In genomic region chr21:29333355-29333746, GRCh38 we compare ENCODE assay signal across 25 cellular contexts. TPM values are rescaled to one million over a fixed set of nuclear protein-coding genes. Genes with fewer than 3 reads are reported as not detected.
DNase-seq lines count a peak whose midpoint lies in the region; ATAC-seq, FAIRE-seq and TF ChIP-seq lines count a peak whose summit lies in the region.
"Had no signal": no experiment of that assay in that cellular context is flagged by ENCODE, and none has a peak within 500 bp of the region (broad histone marks: within the 10 kb centered on the region; RNA-seq: fewer than 3 reads in every experiment).

No MANE protein-coding gene starts in this region.

- H3K4me1 ChIP-seq in kidney (ENCODE audit: control insufficient read depth in 1 of 2, insufficient read depth in 1 of 2, low read depth in 1 of 2, low read length in 2 of 2) (no peaks in the 10 kb centered on the region), skeletal muscle tissue (ENCODE audit: control insufficient read depth in 3 of 3, insufficient read depth in 3 of 3, low read length in 3 of 3) (peaks cover 8 to 20% (median 13%) of the 10 kb centered on the region in 3 donors), pancreas (peaks cover 0 to 1% (median 0%) of the 10 kb centered on the region in 3 donors)
- H3K4me1 ChIP-seq: neural progenitor cell had no signal

- no peaks in the 10 kb centered on the region for H3K9me3 Mint-ChIP-seq in activated T-cell treated with anti-CD3 and anti-CD28 coated beads, Interleukin-2, amount 50 U/mL, for 24 hours
- H3K9me3 Mint-ChIP-seq in activated T-cell treated with anti-CD3 and anti-CD28 coated beads, Interleukin-2, amount 50 U/mL, for 72 hours = no peaks in the 10 kb centered on the region
- H3K9me3 Mint-ChIP-seq in activated T-helper 17 cell treated with anti-CD3 and anti-CD28 coated beads, Interleukin-2, amount 50 U/mL, for 72 hours = no peaks in the 10 kb centered on the region
- H3K9me3 Mint-ChIP-seq: CD4-positive, alpha-beta T cell; IgD-negative memory B cell; neural progenitor cell; stimulated activated naive B cell treated with anti-CD40 and anti-IgM and Interleukin-4, amounts not matched to agents 10 μg/mL and 1 μg/mL and 100 μg/mL, for 72 hours had no signal

- H3K9me3 ChIP-seq in kidney (ENCODE audit: control insufficient read depth in 1 of 2, low read length in 2 of 2) = no peaks in the 10 kb centered on the region
- H3K9me3 ChIP-seq in skeletal muscle tissue (ENCODE audit: control insufficient read depth in 3 of 3, low read length in 3 of 3) = no peaks in the 10 kb centered on the region
- no peaks in the 10 kb centered on the region for H3K9me3 ChIP-seq in pancreas
- H3K9me3 ChIP-seq: left lung, upper lobe of left lung had no signal

- H3K9ac ChIP-seq in kidney (ENCODE audit: low read length in 2 of 2) = no peak overlapping the region
- peak overlapping the region in 1 of 3 donors; percentile 3 for H3K9ac ChIP-seq in skeletal muscle tissue (ENCODE audit: low read depth in 1 of 3, low read length in 3 of 3)
- H3K9ac ChIP-seq: neural progenitor cell had no signal

- H3K27me3 Mint-ChIP-seq in activated T-cell treated with anti-CD3 and anti-CD28 coated beads, Interleukin-2, amount 50 U/mL, for 24 hours = no peaks in the 10 kb centered on the region
- H3K27me3 Mint-ChIP-seq in activated T-cell treated with anti-CD3 and anti-CD28 coated beads, Interleukin-2, amount 50 U/mL, for 72 hours (ENCODE audit: low read depth) = no peaks in the 10 kb centered on the region
- H3K27me3 Mint-ChIP-seq in activated T-helper 17 cell treated with anti-CD3 and anti-CD28 coated beads, Interleukin-2, amount 50 U/mL, for 72 hours = no peaks in the 10 kb centered on the region
- H3K27me3 Mint-ChIP-seq: CD4-positive, alpha-beta T cell; IgD-negative memory B cell; progenitor cell of endocrine pancreas; stimulated activated naive B cell treated with anti-CD40 and anti-IgM and Interleukin-4, amounts not matched to agents 10 μg/mL and 1 μg/mL and 100 μg/mL, for 72 hours had no signal

- peaks cover 41% of the 10 kb centered on the region for H3K4me1 Mint-ChIP-seq in activated T-cell treated with anti-CD3 and anti-CD28 coated beads, Interleukin-2, amount 50 U/mL, for 24 hours (ENCODE audit: low read depth)
- peaks cover 27% of the 10 kb centered on the region for H3K4me1 Mint-ChIP-seq in activated T-cell treated with anti-CD3 and anti-CD28 coated beads, Interleukin-2, amount 50 U/mL, for 72 hours (ENCODE audit: low read depth)
- H3K4me1 Mint-ChIP-seq in activated T-helper 17 cell treated with anti-CD3 and anti-CD28 coated beads, Interleukin-2, amount 50 U/mL, for 72 hours = peaks cover 24% of the 10 kb centered on the region
- H3K4me1 Mint-ChIP-seq: neural progenitor cell had no signal

- no peak for DNase-seq in activated T-cell treated with anti-CD3 and anti-CD28 coated beads, Interleukin-2, amount 50 U/mL, for 24 hours
- no peak for DNase-seq in activated T-cell treated with anti-CD3 and anti-CD28 coated beads, Interleukin-2, amount 50 U/mL, for 72 hours
- no peak for DNase-seq in kidney
- DNase-seq in D721Med (ENCODE audit: insufficient read length, low spot score) = no peak
- DNase-seq in pancreas = no peak
- DNase-seq in coronary artery (ENCODE audit: low spot score) = no peak
- DNase-seq: activated CD4-positive, alpha-beta T cell treated with anti-CD3 and anti-CD28 coated beads for 48 hours; activated gamma-delta T cell treated with Interleukin-2 at 50 U/mL for 16 hours; CD4-positive, alpha-beta T cell; cerebellar nuclear complex; left lung; NCI-H2107; SHP77 treated with DMSO at 0.1 percent for 48 hours; stimulated activated naive B cell treated with anti-CD40 and anti-IgM and Interleukin-4, amounts not matched to agents 10 μg/mL and 1 μg/mL and 100 μg/mL, for 72 hours; T-helper 9 cell; upper lobe of left lung; WERI-Rb-1 had no signal

- intact Hi-C loops in kidney (cut with DNase I) (no loop called here), pancreas (cut with DNase I) (no loop called here)

- peaks cover 73% of the 10 kb centered on the region for H3K36me3 Mint-ChIP-seq in activated T-cell treated with anti-CD3 and anti-CD28 coated beads, Interleukin-2, amount 50 U/mL, for 24 hours (ENCODE audit: low read depth)
- H3K36me3 Mint-ChIP-seq in activated T-cell treated with anti-CD3 and anti-CD28 coated beads, Interleukin-2, amount 50 U/mL, for 72 hours (ENCODE audit: insufficient read depth in 2 of 2) = peaks cover 4 to 11% of the 10 kb centered on the region in 2 donors
- peaks cover 90% of the 10 kb centered on the region for H3K36me3 Mint-ChIP-seq in activated T-helper 17 cell treated with anti-CD3 and anti-CD28 coated beads, Interleukin-2, amount 50 U/mL, for 72 hours (ENCODE audit: low read depth)

- H3K36me3 ChIP-seq in kidney (ENCODE audit: control insufficient read depth in 1 of 2, insufficient read depth in 2 of 2, low read length in 2 of 2) = peaks cover 0 to 6% of the 10 kb centered on the region in 2 donors
- H3K36me3 ChIP-seq in skeletal muscle tissue (ENCODE audit: control insufficient read depth in 3 of 3, insufficient read depth in 3 of 3, low read length in 3 of 3) = peaks cover 0 to 10% (median 0%) of the 10 kb centered on the region in 3 donors
- no peaks in the 10 kb centered on the region for H3K36me3 ChIP-seq in pancreas
- H3K36me3 ChIP-seq: neural progenitor cell had no signal

- 23 to 28% methylated on average over 1 of the region's 1 CpG for WGBS in pancreas, 2 donors

- TF ChIP-seq CTCF in kidney (IDR thresholded peaks at IDR 0.05; ENCODE audit: borderline replicate concordance, extremely low read depth, insufficient read depth) = no peak
- no peak for TF ChIP-seq CTCF in D721Med (IDR thresholded peaks at IDR 0.05; ENCODE audit: insufficient read depth, missing control alignments)
- TF ChIP-seq CTCF in pancreas (IDR thresholded peaks at IDR 0.05) = no peak
- no peak for TF ChIP-seq CTCF in coronary artery (IDR thresholded peaks at IDR 0.05)

- H3K27ac Mint-ChIP-seq in activated T-cell treated with anti-CD3 and anti-CD28 coated beads, Interleukin-2, amount 50 U/mL, for 24 hours = peak overlapping the region; percentile 50
- H3K27ac Mint-ChIP-seq in activated T-cell treated with anti-CD3 and anti-CD28 coated beads, Interleukin-2, amount 50 U/mL, for 72 hours = no peak overlapping the region
- H3K27ac Mint-ChIP-seq in activated T-helper 17 cell treated with anti-CD3 and anti-CD28 coated beads, Interleukin-2, amount 50 U/mL, for 72 hours = peak overlapping the region; percentile 9
- H3K27ac Mint-ChIP-seq: CD4-positive, alpha-beta T cell; IgD-negative memory B cell; neural progenitor cell; progenitor cell of endocrine pancreas; stimulated activated naive B cell treated with anti-CD40 and anti-IgM and Interleukin-4, amounts not matched to agents 10 μg/mL and 1 μg/mL and 100 μg/mL, for 72 hours had no signal

- FAIRE-seq in kidney (lab: Jason Lieb, UNC) (peak; percentile 3), D721Med (lab: Jason Lieb, UNC) (no peak), pancreas (lab: Jason Lieb, UNC) (no peak)
- FAIRE-seq: A204.1 had no signal

- no peak overlapping the region for H3K27ac ChIP-seq in kidney (ENCODE audit: low read depth in 2 of 2, low read length in 2 of 2)
- peak overlapping the region; percentile 68 for H3K27ac ChIP-seq in skeletal muscle tissue (ENCODE audit: low read depth, low read length)
- no peak overlapping the region for H3K27ac ChIP-seq in pancreas
- H3K27ac ChIP-seq in coronary artery = peak overlapping the region in 1 of 2 donors; percentile 66
- H3K27ac ChIP-seq: left lung, neural progenitor cell, upper lobe of left lung, WERI-Rb-1 had no signal

- H3K27me3 ChIP-seq in skeletal muscle tissue (ENCODE audit: control insufficient read depth in 3 of 3, insufficient read depth in 3 of 3, low read length in 3 of 3) = no peaks in the 10 kb centered on the region
- no peaks in the 10 kb centered on the region for H3K27me3 ChIP-seq in pancreas
- H3K27me3 ChIP-seq: left lung, neural progenitor cell, upper lobe of left lung had no signal

- ATAC-seq in activated T-cell treated with anti-CD3 and anti-CD28 coated beads, Interleukin-2, amount 50 U/mL, for 72 hours (replicated peaks in 1 of 2) = no peak
- no peak for ATAC-seq in activated T-helper 17 cell treated with anti-CD3 and anti-CD28 coated beads, Interleukin-2, amount 50 U/mL, for 72 hours (replicated peaks)
- no peak for ATAC-seq in pancreas
- ATAC-seq: left lung; Panc1; sciatic nerve; stimulated activated naive B cell treated with anti-CD40 and anti-IgM and Interleukin-4, amounts not matched to agents 10 μg/mL and 1 μg/mL and 100 μg/mL, for 72 hours had no signal

- H3K4me3 Mint-ChIP-seq in activated T-cell treated with anti-CD3 and anti-CD28 coated beads, Interleukin-2, amount 50 U/mL, for 24 hours = no peak overlapping the region
- no peak overlapping the region for H3K4me3 Mint-ChIP-seq in activated T-cell treated with anti-CD3 and anti-CD28 coated beads, Interleukin-2, amount 50 U/mL, for 72 hours
- no peak overlapping the region for H3K4me3 Mint-ChIP-seq in activated T-helper 17 cell treated with anti-CD3 and anti-CD28 coated beads, Interleukin-2, amount 50 U/mL, for 72 hours
- H3K4me3 Mint-ChIP-seq: CD4-positive, alpha-beta T cell; IgD-negative memory B cell; neural progenitor cell; stimulated activated naive B cell treated with anti-CD40 and anti-IgM and Interleukin-4, amounts not matched to agents 10 μg/mL and 1 μg/mL and 100 μg/mL, for 72 hours had no signal

- no peak overlapping the region for H3K4me3 ChIP-seq in kidney (ENCODE audit: low read length in 2 of 2)
- no peak overlapping the region for H3K4me3 ChIP-seq in skeletal muscle tissue (ENCODE audit: low read length in 3 of 3)
- H3K4me3 ChIP-seq in pancreas = no peak overlapping the region
- no peak overlapping the region for H3K4me3 ChIP-seq in coronary artery
- H3K4me3 ChIP-seq: left lung, neural progenitor cell, upper lobe of left lung had no signal

RNA-seq across cellular contexts. Expression of gene BACH1, which starts 34.6 kb away (rescaled TPM):
- 10 to 100 TPM; 31.3 to 44.3 TPM for total RNA-seq in activated T-cell treated with anti-CD3 and anti-CD28 coated beads, Interleukin-2, amount 50 U/mL, for 72 hours
- 10 to 100 TPM; 26.9 to 86.0 TPM for total RNA-seq in activated T-helper 17 cell treated with anti-CD3 and anti-CD28 coated beads, Interleukin-2, amount 50 U/mL, for 72 hours
- 85.1 TPM for total RNA-seq in kidney
- 5.6 TPM for polyA plus RNA-seq in kidney (ENCODE audit: insufficient read depth, low read depth, low replicate concordance)
- total RNA-seq in skeletal muscle tissue = 126 TPM
- total RNA-seq in pancreas = 10 to 100 TPM; 29.3 to 66.2 (median 34.3) TPM
- polyA plus RNA-seq in pancreas = 1 to 10 TPM; 3.0 to 3.6 TPM
